In the genomic region with DNA sequence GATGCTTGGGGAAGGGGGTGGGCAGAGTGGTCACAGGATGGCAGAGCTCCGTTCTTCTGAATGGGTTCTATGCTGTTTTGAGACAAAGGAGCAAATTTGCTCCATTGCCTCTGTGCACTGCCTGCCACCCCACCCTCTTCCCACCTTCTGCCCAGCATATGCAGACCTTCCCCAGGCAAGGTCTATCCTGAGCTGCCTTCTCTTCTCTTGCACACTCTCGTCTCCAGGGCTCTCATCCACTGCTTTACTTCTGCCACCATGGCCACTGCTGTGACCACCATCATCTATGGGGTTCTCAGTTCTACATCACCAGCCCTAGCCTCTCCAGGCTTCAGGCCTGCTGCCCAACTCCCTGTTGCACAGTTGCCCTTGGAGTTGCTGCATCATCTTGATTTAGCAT, we compare ENCODE assay signal across 20 cellular contexts.
DNase-seq lines count a peak whose midpoint lies in the region; ATAC-seq, FAIRE-seq and TF ChIP-seq lines count a peak whose summit lies in the region.
"Had no signal": no experiment of that assay in that cellular context is flagged by ENCODE, and none has a peak within 500 bp of the region (broad histone marks: within the 10 kb centered on the region; RNA-seq: fewer than 3 reads in every experiment).

No MANE protein-coding gene starts in this region.

- H3K4me2 ChIP-seq in H1 (ENCODE audit: insufficient read depth in 1 of 2, low read depth in 2 of 2, low read length in 2 of 2), result no peak overlapping the region
- H3K4me2 ChIP-seq: SK-N-SH had no signal

- no peak overlapping the region for H3K14ac ChIP-seq in H1 (ENCODE audit: insufficient read length)

- H3K36me3 ChIP-seq in H1 (ENCODE audit: control insufficient read depth in 2 of 4, insufficient read depth in 4 of 4, low read length in 3 of 4), result no peaks in the 10 kb centered on the region

- H2BK12ac ChIP-seq in H1 (ENCODE audit: low read depth, low read length), result no peak overlapping the region

- no peaks in the 10 kb centered on the region for H3K9me3 ChIP-seq in H1 (ENCODE audit: insufficient read depth in 2 of 2, low read depth in 1 of 2, low read length in 1 of 2)

- H4K5ac ChIP-seq in H1 (ENCODE audit: insufficient read length, low read depth, low read length), result no peak overlapping the region

- DNase-seq in NOMO-1 treated with DMSO at 0.1 percent for 48 hours (lab: John Stamatoyannopoulos, UW; ENCODE audit: unreplicated experiment), result peak; percentile 14
- DNase-seq in NOMO-1 (lab: John Stamatoyannopoulos, UW; ENCODE audit: unreplicated experiment in 2 of 2), result no peak
- no peak for DNase-seq in natural killer cell treated with Interleukin-12 subunit alpha and Interleukin-12 subunit beta and Interleukin-15 and Interleukin-18, amount 100 ng/mL, for 72 hours (ENCODE audit: low spot score)
- DNase-seq in natural killer cell, result no peak
- DNase-seq in H1 (ENCODE audit: low read depth in 1 of 2, low spot score in 2 of 2), result no peak
- DNase-seq in activated naive CD8-positive, alpha-beta T cell treated with anti-CD3 and anti-CD28 coated beads, Interleukin-2, amount 50 U/mL, for 24 hours, result no peak
- DNase-seq: CD4-positive, CD25-positive, alpha-beta regulatory T cell; DND-41; H7; HFFc6; NCI-H1436; NCI-H2029; NCI-H2227 treated with DMSO at 0.1 percent for 48 hours; NCI-H526; PC-3; SHP77 treated with DMSO at 0.1 percent for 48 hours; SK-N-SH had no signal

- no peak overlapping the region for H3K27ac ChIP-seq in H1 (ENCODE audit: low read depth, low read length)

- no peaks in the 10 kb centered on the region for H3K4me1 Mint-ChIP-seq in natural killer cell treated with Interleukin-12 subunit alpha and Interleukin-12 subunit beta and Interleukin-15 and Interleukin-18, amount 100 ng/mL, for 72 hours (ENCODE audit: low read depth in 2 of 2)
- H3K4me1 Mint-ChIP-seq in natural killer cell, result no peaks in the 10 kb centered on the region
- H3K4me1 Mint-ChIP-seq in activated naive CD8-positive, alpha-beta T cell treated with anti-CD3 and anti-CD28 coated beads, Interleukin-2, amount 50 U/mL, for 24 hours, result no peaks in the 10 kb centered on the region
- H3K4me1 Mint-ChIP-seq: CD4-positive, CD25-positive, alpha-beta regulatory T cell; IgD-negative memory B cell had no signal

- no peak overlapping the region for H3K4me3 ChIP-seq in H1 (ENCODE audit: extremely low read depth in 1 of 4, insufficient read depth in 2 of 4, low read depth in 3 of 4, low read length in 4 of 4)
- H3K4me3 ChIP-seq: GM12878 had no signal

- no peaks in the 10 kb centered on the region for H3K79me2 ChIP-seq in H1 (ENCODE audit: control insufficient read depth in 1 of 2, insufficient read depth in 2 of 2, low read length in 2 of 2)

- 96% methylated on average over 2 of the region's 2 CpGs; no CpG with 5 or more reads in 1 of the 2 experiments for WGBS in H1 (ENCODE audit: extremely low coverage in 1 of 2, insufficient coverage in 1 of 2, insufficient read length in 1 of 2, insufficient replicate concordance in 2 of 2, low coverage in 1 of 2, low lambda C conversion rate in 2 of 2, missing lambda C conversion rate in 1 of 2), 2 experiments

- no peak overlapping the region for H2BK120ac ChIP-seq in H1 (replicated peaks; ENCODE audit: low read depth, low read length)

- H2BK20ac ChIP-seq in H1 (ENCODE audit: low read length), result no peak overlapping the region

- TF ChIP-seq CTCF in natural killer cell (IDR thresholded peaks at IDR 0.05) (no peak), H1 (IDR thresholded peaks at IDR 0.05; ENCODE audit: control extremely low read depth in 1 of 3, insufficient read depth in 1 of 3, low read depth in 1 of 3, low read length in 3 of 3) (no peak)

- POLR2A ChIA-PET in H1 (lab: Charles Lee; ENCODE audit: partially characterized antibody), result no interaction called here

- no peak overlapping the region for H3K56ac ChIP-seq in H1 (replicated peaks; ENCODE audit: insufficient read length, low read depth, low read length)

- H3K23ac ChIP-seq in H1 (ENCODE audit: insufficient read length), result no peak overlapping the region

- no peak overlapping the region for H2AFZ ChIP-seq in H1 (ENCODE audit: low read length)

- H4K8ac ChIP-seq in H1 (ENCODE audit: extremely low read depth, insufficient read depth, low read length), result no peak overlapping the region

- CTCF ChIA-PET in H1 (lab: Charles Lee; ENCODE audit: partially characterized antibody), result interaction anchor here (1.3 to 1.5 kb wide), 2 partner anchors 8 to 44 kb away, joined by 5 to 6 read pairs; no protein-coding TSS in a partner anchor

- TF ChIP-seq POLR2A in H1 (IDR thresholded peaks at IDR 0.05; ENCODE audit: control extremely low read depth in 1 of 2, low read depth in 2 of 2, low read length in 2 of 2), result no peak

- H3K36me3 Mint-ChIP-seq in natural killer cell treated with Interleukin-12 subunit alpha and Interleukin-12 subunit beta and Interleukin-15 and Interleukin-18, amount 100 ng/mL, for 72 hours, result no peaks in the 10 kb centered on the region
- H3K36me3 Mint-ChIP-seq in natural killer cell, result no peaks in the 10 kb centered on the region
- no peaks in the 10 kb centered on the region for H3K36me3 Mint-ChIP-seq in activated naive CD8-positive, alpha-beta T cell treated with anti-CD3 and anti-CD28 coated beads, Interleukin-2, amount 50 U/mL, for 24 hours (ENCODE audit: low read depth)
- H3K36me3 Mint-ChIP-seq: CD4-positive, CD25-positive, alpha-beta regulatory T cell had no signal

- no peaks in the 10 kb centered on the region for H3K9me3 Mint-ChIP-seq in natural killer cell treated with Interleukin-12 subunit alpha and Interleukin-12 subunit beta and Interleukin-15 and Interleukin-18, amount 100 ng/mL, for 72 hours
- H3K9me3 Mint-ChIP-seq in natural killer cell, result no peaks in the 10 kb centered on the region
- no peaks in the 10 kb centered on the region for H3K9me3 Mint-ChIP-seq in activated naive CD8-positive, alpha-beta T cell treated with anti-CD3 and anti-CD28 coated beads, Interleukin-2, amount 50 U/mL, for 24 hours

- H3K27me3 Mint-ChIP-seq in natural killer cell treated with Interleukin-12 subunit alpha and Interleukin-12 subunit beta and Interleukin-15 and Interleukin-18, amount 100 ng/mL, for 72 hours, result peaks cover 23 to 30% of the 10 kb centered on the region in 2 donors
- H3K27me3 Mint-ChIP-seq in natural killer cell (ENCODE audit: low read depth in 2 of 2), result peaks cover 8 to 10% of the 10 kb centered on the region in 2 donors
- peaks cover 9% of the 10 kb centered on the region for H3K27me3 Mint-ChIP-seq in activated naive CD8-positive, alpha-beta T cell treated with anti-CD3 and anti-CD28 coated beads, Interleukin-2, amount 50 U/mL, for 24 hours
- H3K27me3 Mint-ChIP-seq: CD4-positive, CD25-positive, alpha-beta regulatory T cell; IgD-negative memory B cell had no signal

- intact Hi-C loops in natural killer cell (cut with micrococcal nuclease), result loop anchor here (10.0 kb wide), 1 partner anchor 59 kb away; no protein-coding TSS in a partner anchor

- no peak overlapping the region for H4K91ac ChIP-seq in H1 (replicated peaks; ENCODE audit: insufficient read length, low read length)

- H3K4me3 Mint-ChIP-seq in natural killer cell treated with Interleukin-12 subunit alpha and Interleukin-12 subunit beta and Interleukin-15 and Interleukin-18, amount 100 ng/mL, for 72 hours, result no peak overlapping the region
- H3K4me3 Mint-ChIP-seq in natural killer cell, result no peak overlapping the region
- H3K4me3 Mint-ChIP-seq in activated naive CD8-positive, alpha-beta T cell treated with anti-CD3 and anti-CD28 coated beads, Interleukin-2, amount 50 U/mL, for 24 hours, result no peak overlapping the region
- H3K4me3 Mint-ChIP-seq: CD4-positive, CD25-positive, alpha-beta regulatory T cell; HFFc6; IgD-negative memory B cell had no signal

- no peak overlapping the region for H3K27ac Mint-ChIP-seq in natural killer cell treated with Interleukin-12 subunit alpha and Interleukin-12 subunit beta and Interleukin-15 and Interleukin-18, amount 100 ng/mL, for 72 hours
- H3K27ac Mint-ChIP-seq in natural killer cell, result no peak overlapping the region
- no peak overlapping the region for H3K27ac Mint-ChIP-seq in activated naive CD8-positive, alpha-beta T cell treated with anti-CD3 and anti-CD28 coated beads, Interleukin-2, amount 50 U/mL, for 24 hours
- H3K27ac Mint-ChIP-seq: CD4-positive, CD25-positive, alpha-beta regulatory T cell; HFFc6; IgD-negative memory B cell had no signal

- 0 out of 2 replicates have a peak overlapping the region, but pooled peaks have one; percentile 19 for H2AK5ac ChIP-seq in H1 (ENCODE audit: low read depth, low read length)

- H4K20me1 ChIP-seq in H1 (replicated peaks in 1 of 2; ENCODE audit: control insufficient read depth in 1 of 2, insufficient read depth in 2 of 2, low read length in 2 of 2), result no peaks in the 10 kb centered on the region

- H2BK5ac ChIP-seq in H1 (ENCODE audit: low read depth, low read length), result 0 out of 2 replicates have a peak overlapping the region, but pooled peaks have one; percentile 8

- H3K9ac ChIP-seq in H1 (replicated peaks in 1 of 4; ENCODE audit: extremely low read depth in 1 of 4, low read depth in 3 of 4, low read length in 3 of 4), result no peak overlapping the region
- H3K9ac ChIP-seq: SK-N-SH had no signal

- ATAC-seq in natural killer cell treated with Interleukin-12 subunit alpha and Interleukin-12 subunit beta and Interleukin-15 and Interleukin-18, amount 100 ng/mL, for 72 hours, result peak; percentile 38 to 55
- ATAC-seq in natural killer cell (no peak), GM19351 (IDR thresholded peaks at IDR 0.05; ENCODE audit: unreplicated experiment) (no peak)
- no peak for ATAC-seq in activated naive CD8-positive, alpha-beta T cell treated with anti-CD3 and anti-CD28 coated beads, Interleukin-2, amount 50 U/mL, for 24 hours
- ATAC-seq: GM12878, PC-3 had no signal

- no peak for TF ChIP-seq EP300 in H1 (IDR thresholded peaks at IDR 0.05; ENCODE audit: borderline replicate concordance in 1 of 2, low read depth in 2 of 2, low read length in 2 of 2)

- FAIRE-seq in H1 (lab: Jason Lieb, UNC), result no peak
- FAIRE-seq: GM12878 had no signal

- H3K4ac ChIP-seq in H1 (replicated peaks; ENCODE audit: insufficient read length, low read depth, low read length), result no peak overlapping the region

- H3K4me1 ChIP-seq in H1 (replicated peaks in 1 of 4; ENCODE audit: control insufficient read depth in 3 of 4, insufficient read depth in 4 of 4, low read length in 3 of 4), result peaks cover 0 to 2% (median 0%) of the 10 kb centered on the region in 4 experiments; a peak in 1 of 7 replicates

- H3K27me3 ChIP-seq in H1 (replicated peaks in 1 of 4; ENCODE audit: control insufficient read depth in 3 of 4, extremely low read depth in 1 of 4, insufficient read depth in 3 of 4, low read length in 3 of 4), result no peaks in the 10 kb centered on the region

- no peak overlapping the region for H3K18ac ChIP-seq in H1 (ENCODE audit: extremely low read depth, low read length)

- H2BK15ac ChIP-seq in H1 (ENCODE audit: low read length), result no peak overlapping the region

- no peak for TF ChIP-seq RAD21 in H1 (IDR thresholded peaks at IDR 0.05 in 1 of 2, conservative IDR thresholded peaks at IDR 0.05 in 1 of 2; ENCODE audit: low read depth in 2 of 2, low read length in 2 of 2)

- no peaks in the 10 kb centered on the region for H3K79me1 ChIP-seq in H1 (ENCODE audit: low read depth, low read length)

- H3K23me2 ChIP-seq in H1 (ENCODE audit: low read depth, low read length), result no peaks in the 10 kb centered on the region

TF ChIP-seq in H1, 55 proteins besides CTCF, POLR2A, EP300 and RAD21 (continues in another document):
- TF ChIP-seq SIX5 (IDR thresholded peaks at IDR 0.05; ENCODE audit: low read depth, low read length) (no peak), YY1 (IDR thresholded peaks at IDR 0.05; ENCODE audit: low read depth, low read length) (no peak)

Comparison
In these comparisons a context has a peak if more than half of its experiments do, and no peak if none do; other contexts are left out.
1. ATAC-seq: peak in natural killer cell treated with Interleukin-12 subunit alpha and Interleukin-12 subunit beta and Interleukin-15 and Interleukin-18, amount 100 ng/mL, for 72 hours (2 of 2); none in natural killer cell (0 of 3), GM19351 (single experiment) and activated naive CD8-positive, alpha-beta T cell treated with anti-CD3 and anti-CD28 coated beads, Interleukin-2, amount 50 U/mL, for 24 hours (single experiment).